In the genomic region with DNA sequence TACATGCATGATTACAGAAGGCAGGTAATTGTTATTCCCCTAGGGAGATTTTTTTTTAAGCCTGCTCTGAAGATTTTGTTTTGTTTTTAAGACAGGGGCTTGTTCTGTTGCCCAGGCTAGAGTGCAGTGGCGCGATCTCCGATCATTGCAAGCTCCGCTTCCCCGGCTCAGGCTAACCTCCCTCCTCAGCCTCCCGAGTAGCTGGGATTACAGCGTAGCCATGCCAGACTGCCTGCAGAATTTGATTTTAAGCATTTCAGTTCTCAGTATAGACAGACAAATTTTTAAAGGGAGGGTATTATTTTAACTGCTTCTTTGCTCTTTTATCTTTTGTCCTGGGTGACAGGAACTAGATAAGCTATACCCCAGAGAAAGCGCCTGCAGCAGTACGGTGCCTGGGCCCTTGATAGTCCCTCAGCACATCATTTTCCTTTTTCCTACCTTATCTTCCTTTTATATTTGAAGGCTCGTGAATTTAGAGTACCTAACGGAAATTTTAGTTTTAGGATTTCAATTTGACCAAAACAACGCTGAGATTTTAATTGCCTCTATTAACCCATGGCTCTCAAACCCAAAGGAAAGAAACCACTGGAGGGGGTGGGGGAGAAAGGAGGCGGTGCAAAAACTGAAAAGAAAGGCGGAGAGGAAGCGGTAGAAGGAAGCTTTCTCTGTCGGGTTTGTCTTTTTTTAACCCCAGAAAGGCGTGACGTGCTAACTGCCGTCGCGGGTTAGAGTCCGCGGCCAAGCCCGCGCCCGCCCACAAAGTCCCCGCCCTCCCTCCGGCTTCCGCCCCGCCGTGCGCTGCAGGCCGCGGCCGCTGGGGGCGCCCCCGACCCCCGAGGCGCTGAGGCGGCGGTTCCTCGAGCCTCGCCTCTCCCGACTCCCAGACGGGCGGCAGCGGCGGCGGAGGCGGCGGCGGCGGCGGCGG, we compare ENCODE assay signal across 8 cellular contexts. TPM values are rescaled to one million over a fixed set of nuclear protein-coding genes. Genes with fewer than 3 reads are reported as not detected.
A peak's percentile ranks its signal among the peaks of the same experiment; 100 is the strongest.
DNase-seq lines count a peak whose midpoint lies in the region; ATAC-seq, FAIRE-seq and TF ChIP-seq lines count a peak whose summit lies in the region.

A gene (plus strand): TSS at position 886 of the 928 bp plus-strand sequence. CDS start 329 bp downstream, outside the sequence.

- peak within 1 kb of the TSS; percentile 90 for H3K4me2 ChIP-seq in OCI-LY3 (ENCODE audit: low read length)

- H4K20me1 ChIP-seq in OCI-LY3 (ENCODE audit: insufficient read depth, low read length): peaks cover 10% of the 10 kb centered on the region; the same call in 1 of the 2 replicates

- H3K27ac ChIP-seq in OCI-LY3 (ENCODE audit: low read length) (peak within 1 kb of the TSS; percentile 82), esophagus (ENCODE audit: low read depth in 2 of 2, low read length in 1 of 2) (peak within 1 kb of the TSS; percentile 47 to 48), muscle layer of colon (ENCODE audit: low read depth, low read length) (peak within 1 kb of the TSS; percentile 56)

- H3K9me3 ChIP-seq in OCI-LY3 (ENCODE audit: insufficient read depth, low read length) (no peaks in the 10 kb centered on the region), esophagus (ENCODE audit: control insufficient read depth in 2 of 2, insufficient read depth in 1 of 2, low read depth in 1 of 2, low read length in 1 of 2) (no peaks in the 10 kb centered on the region), muscle layer of colon (ENCODE audit: low read length) (no peaks in the 10 kb centered on the region)

- H3K27me3 ChIP-seq in OCI-LY3 (ENCODE audit: low read depth, low read length): no peaks in the 10 kb centered on the region
- no peaks in the 10 kb centered on the region for H3K27me3 ChIP-seq in esophagus (ENCODE audit: control insufficient read depth in 1 of 2, insufficient read depth in 2 of 2, low read length in 2 of 2)
- H3K27me3 ChIP-seq in muscle layer of colon (ENCODE audit: control insufficient read depth in 1 of 2, insufficient read depth in 2 of 2, low read length in 2 of 2): no peaks in the 10 kb centered on the region

- peak; percentile 75 for ATAC-seq in GM21390 (IDR thresholded peaks at IDR 0.05; ENCODE audit: unreplicated experiment)

- DNase-seq in DMS 273 treated with DMSO at 0.1 percent for 48 hours (lab: John Stamatoyannopoulos, UW) (peak; percentile 41), HTR-8/SVneo (ENCODE audit: insufficient read length, low spot score) (peak; percentile 53)
- DNase-seq in activated CD8-positive, alpha-beta memory T cell treated with anti-CD3 and anti-CD28 coated beads, Interleukin-2, amount 50 U/mL, for 48 hours: peak; percentile 94
- DNase-seq in stimulated activated CD8-positive, alpha-beta memory T cell treated with anti-CD3 and anti-CD28 coated beads, Interleukin-4, amount 100 ng/mL, for 48 hours: peak; percentile 91

- no peak for FAIRE-seq in HTR-8/SVneo (lab: Jason Lieb, UNC)

- H2AFZ ChIP-seq in OCI-LY3 (ENCODE audit: low read depth, low read length): peak within 1 kb of the TSS; percentile 60

- peak within 1 kb of the TSS; percentile 78 for H3K9ac ChIP-seq in OCI-LY3 (ENCODE audit: low read length)
- peak within 1 kb of the TSS; percentile 51 for H3K9ac ChIP-seq in muscle layer of colon (ENCODE audit: low read length)

- H3K36me3 ChIP-seq in OCI-LY3 (replicated peaks; ENCODE audit: low read depth, low read length) (no peaks in the 10 kb centered on the region), esophagus (ENCODE audit: control insufficient read depth in 2 of 2, insufficient read depth in 2 of 2, low read length in 1 of 2) (no peaks in the 10 kb centered on the region), muscle layer of colon (ENCODE audit: insufficient read depth, low read length) (no peaks in the 10 kb centered on the region)

- WGBS in esophagus, 2 donors: 14 to 26% methylated on average over 28 to 55 of the region's 55 CpGs

- peak; percentile 42 for TF ChIP-seq CTCF in OCI-LY3 (IDR thresholded peaks at IDR 0.05; ENCODE audit: low read depth, low read length)

- peak within 1 kb of the TSS; percentile 89 for H3K4me3 ChIP-seq in OCI-LY3 (ENCODE audit: low read length)
- H3K4me3 ChIP-seq in esophagus (ENCODE audit: low read depth in 1 of 2, low read length in 2 of 2): peak within 1 kb of the TSS; percentile 56 to 61
- H3K4me3 ChIP-seq in muscle layer of colon (ENCODE audit: low read depth in 1 of 2, low read length in 2 of 2): peak within 1 kb of the TSS; percentile 68 to 80

- peaks cover 3% of the 10 kb centered on the region; the same call in 1 of the 2 replicates for H3K79me2 ChIP-seq in OCI-LY3 (ENCODE audit: low read length)

- H3K4me1 ChIP-seq in OCI-LY3 (ENCODE audit: low read length) (peaks cover 47% of the 10 kb centered on the region), esophagus (ENCODE audit: control insufficient read depth in 2 of 2, insufficient read depth in 2 of 2, low read length in 1 of 2) (peaks cover 0 to 3% of the 10 kb centered on the region in 2 donors), muscle layer of colon (ENCODE audit: insufficient read depth, low read length) (peaks cover 16% of the 10 kb centered on the region)

RNA-seq across cellular contexts. Expression of the gene that starts here (rescaled TPM):
- 1 to 10 TPM; 1.3 to 1.6 TPM for polyA plus RNA-seq in esophagus

Comparison
In these comparisons a context has a peak if more than half of its experiments do, and no peak if none do; other contexts are left out.
1. Peak in every context shown above with its lines: DNase-seq, ATAC-seq, H3K4me3 ChIP-seq and H3K27ac ChIP-seq.
2. DNase-seq: peak in every context shown above with its lines; median percentile 94 in activated CD8-positive, alpha-beta memory T cell treated with anti-CD3 and anti-CD28 coated beads, Interleukin-2, amount 50 U/mL, for 48 hours; 91 in stimulated activated CD8-positive, alpha-beta memory T cell treated with anti-CD3 and anti-CD28 coated beads, Interleukin-4, amount 100 ng/mL, for 48 hours; 53 in HTR-8/SVneo; 41 in DMS 273 treated with DMSO at 0.1 percent for 48 hours.